In the genomic region with DNA sequence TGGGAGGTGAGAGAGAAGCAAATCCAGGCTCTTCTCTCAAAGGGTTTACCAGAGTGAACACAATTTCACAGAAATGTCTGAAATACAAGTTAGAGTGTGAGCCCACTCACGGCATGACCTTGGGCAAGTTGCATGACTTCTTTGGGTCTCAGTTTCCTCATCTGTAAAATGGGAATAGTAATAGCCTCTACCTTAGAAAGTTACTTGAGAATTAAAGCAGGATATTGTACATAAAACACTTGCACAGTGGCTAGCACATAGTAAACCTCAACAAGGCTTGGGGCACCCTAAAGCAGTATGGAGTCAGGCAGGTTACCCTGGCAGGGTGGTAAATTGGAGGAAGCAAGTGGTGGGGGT, we compare ENCODE assay signal across 13 cellular contexts. TPM values are rescaled to one million over a fixed set of nuclear protein-coding genes. Genes with fewer than 3 reads are reported as not detected.
DNase-seq lines count a peak whose midpoint lies in the region; ATAC-seq and TF ChIP-seq lines count a peak whose summit lies in the region.
"Had no signal": no experiment of that assay in that cellular context is flagged by ENCODE, and none has a peak within 500 bp of the region (broad histone marks: within the 10 kb centered on the region; RNA-seq: fewer than 3 reads in every experiment).

No MANE protein-coding gene starts in this region.

- H3K4me2 ChIP-seq in DND-41 (ENCODE audit: insufficient read depth, low read length) (no peak overlapping the region), H9 (ENCODE audit: insufficient read depth, insufficient read length, low read length) (peak overlapping the region; percentile 10)
- H3K4me2 ChIP-seq: PC-9 had no signal

- no peak overlapping the region for H3K4ac ChIP-seq in H9 (ENCODE audit: low read depth, low read length)

- no peak overlapping the region for H3K14ac ChIP-seq in H9 (ENCODE audit: insufficient read depth, low read length)

- no peak overlapping the region for H3K4me3 Mint-ChIP-seq in H9
- H3K4me3 Mint-ChIP-seq in activated T-helper 17 cell treated with anti-CD3 and anti-CD28 coated beads, Interleukin-2, amount 50 U/mL, for 72 hours: peak overlapping the region; percentile 26
- H3K4me3 Mint-ChIP-seq: CD4-positive, alpha-beta T cell; IgD-negative memory B cell had no signal

- no peaks in the 10 kb centered on the region for H4K20me1 ChIP-seq in DND-41 (ENCODE audit: insufficient read depth, low read length)
- no peaks in the 10 kb centered on the region for H4K20me1 ChIP-seq in H9 (ENCODE audit: control insufficient read depth, insufficient read depth, insufficient read length)

- H3K9ac ChIP-seq in DND-41 (ENCODE audit: low read depth, low read length) (no peak overlapping the region), H9 (ENCODE audit: extremely low read depth, insufficient read length, low read length) (no peak overlapping the region)

- H4K91ac ChIP-seq in H9 (ENCODE audit: insufficient read length, low read depth, low read length): no peak overlapping the region

- no peak for TF ChIP-seq POLR2A in esophagus squamous epithelium (IDR thresholded peaks at IDR 0.05)

- no peak overlapping the region for H3T11ph ChIP-seq in H9 (ENCODE audit: low read length)

- DNase-seq in DND-41 (no peak), H9 (no peak), esophagus squamous epithelium (lab: John Stamatoyannopoulos, UW) (no peak), NCI-H2029 treated with DMSO at 0.1 percent for 48 hours (lab: John Stamatoyannopoulos, UW) (no peak), substantia nigra (lab: John Stamatoyannopoulos, UW) (no peak), NCI-H526 (lab: John Stamatoyannopoulos, UW) (no peak)
- DNase-seq: NCI-H524 treated with DMSO at 0.1 percent for 48 hours, SIG-M5 had no signal

- peaks cover 2% of the 10 kb centered on the region; the same call in 1 of the 2 replicates for H3K27me3 Mint-ChIP-seq in H9 (ENCODE audit: low read depth)
- peaks cover 3% of the 10 kb centered on the region for H3K27me3 Mint-ChIP-seq in activated T-helper 17 cell treated with anti-CD3 and anti-CD28 coated beads, Interleukin-2, amount 50 U/mL, for 72 hours

- peaks cover 7% of the 10 kb centered on the region for H3K4me1 ChIP-seq in DND-41 (ENCODE audit: insufficient read depth, low read length)
- no peaks in the 10 kb centered on the region for H3K4me1 ChIP-seq in H9 (ENCODE audit: insufficient read depth, low read length)
- peaks cover 3 to 22% (median 11%) of the 10 kb centered on the region in 3 donors for H3K4me1 ChIP-seq in esophagus squamous epithelium

- H3K27ac ChIP-seq in DND-41 (ENCODE audit: low read length) (no peak overlapping the region), H9 (ENCODE audit: insufficient read length, low read depth, low read length) (no peak overlapping the region), esophagus squamous epithelium (peak overlapping the region; percentile 58 to 79 (median 72)), substantia nigra (ENCODE audit: low read depth, low read length, poor library complexity, severe bottlenecking) (no peak overlapping the region)
- H3K27ac ChIP-seq: PC-9 had no signal

- no peaks in the 10 kb centered on the region for H3K79me2 ChIP-seq in DND-41 (ENCODE audit: insufficient read depth, low read length)
- no peaks in the 10 kb centered on the region for H3K79me2 ChIP-seq in H9 (ENCODE audit: insufficient read depth, low read length)

- H3K9me3 ChIP-seq in DND-41 (ENCODE audit: insufficient read depth, low read length, severe bottlenecking): no peaks in the 10 kb centered on the region
- H3K9me3 ChIP-seq in H9 (ENCODE audit: control insufficient read depth, low read depth, low read length): no peaks in the 10 kb centered on the region
- H3K9me3 ChIP-seq in esophagus squamous epithelium: no peaks in the 10 kb centered on the region
- H3K9me3 ChIP-seq: MG63 had no signal

- no peak overlapping the region for H3K56ac ChIP-seq in H9 (ENCODE audit: insufficient read length, low read depth, low read length)

- H3K4me3 ChIP-seq in DND-41 (ENCODE audit: low read depth in 1 of 2, low read length in 2 of 2) (no peak overlapping the region), esophagus squamous epithelium (no peak overlapping the region)
- H3K4me3 ChIP-seq: MG63, PC-9 had no signal

- H3K27me3 ChIP-seq in DND-41 (ENCODE audit: insufficient read depth, low read length, poor library complexity): peaks cover 7% of the 10 kb centered on the region
- no peaks in the 10 kb centered on the region for H3K27me3 ChIP-seq in H9 (ENCODE audit: insufficient read depth, low read length)
- no peaks in the 10 kb centered on the region for H3K27me3 ChIP-seq in esophagus squamous epithelium
- H3K27me3 ChIP-seq: MG63 had no signal

- no peaks in the 10 kb centered on the region for H3K79me1 ChIP-seq in H9 (ENCODE audit: insufficient read depth, low read depth, low read length, poor library complexity, severe bottlenecking)

- H2AFZ ChIP-seq in DND-41 (ENCODE audit: low read depth, low read length) (no peak overlapping the region), H9 (ENCODE audit: low read length) (no peak overlapping the region)
- H2AFZ ChIP-seq: PC-9 had no signal

- no peak overlapping the region for H4K5ac ChIP-seq in H9 (ENCODE audit: insufficient read length, low read depth, low read length)

- no peaks in the 10 kb centered on the region for H3K9me3 Mint-ChIP-seq in H9
- no peaks in the 10 kb centered on the region for H3K9me3 Mint-ChIP-seq in activated T-helper 17 cell treated with anti-CD3 and anti-CD28 coated beads, Interleukin-2, amount 50 U/mL, for 72 hours
- H3K9me3 Mint-ChIP-seq: CD4-positive, alpha-beta T cell; IgD-negative memory B cell had no signal

- no peak overlapping the region for H3K23ac ChIP-seq in H9 (ENCODE audit: insufficient read length, low read depth, low read length)

- H2BK12ac ChIP-seq in H9 (ENCODE audit: insufficient read length, low read depth, low read length): no peak overlapping the region

- TF ChIP-seq CTCF in DND-41 (IDR thresholded peaks at IDR 0.05; ENCODE audit: borderline replicate concordance, extremely low read depth, low read length, poor library complexity, severe bottlenecking) (peak; percentile 1), H9 (conservative IDR thresholded peaks at IDR 0.05) (no peak), esophagus squamous epithelium (IDR thresholded peaks at IDR 0.05) (no peak)

- intact Hi-C loops in esophagus squamous epithelium (cut with DNase I): loop anchor here (5.0 kb wide), 1 partner anchor 376 kb away; no protein-coding TSS in a partner anchor

- no peak for ATAC-seq in DND-41 (ENCODE audit: insufficient read depth, low read depth)
- no peak for ATAC-seq in activated T-helper 17 cell treated with anti-CD3 and anti-CD28 coated beads, Interleukin-2, amount 50 U/mL, for 72 hours (replicated peaks)

- H3K4me1 Mint-ChIP-seq in H9: peaks cover 14 to 15% of the 10 kb centered on the region in 2 experiments
- H3K4me1 Mint-ChIP-seq in activated T-helper 17 cell treated with anti-CD3 and anti-CD28 coated beads, Interleukin-2, amount 50 U/mL, for 72 hours: peaks cover 15% of the 10 kb centered on the region

- no peak overlapping the region for H2BK15ac ChIP-seq in H9 (ENCODE audit: low read depth, low read length)

- H3K23me2 ChIP-seq in H9 (ENCODE audit: insufficient read length, low read depth, low read length, poor library complexity, severe bottlenecking): no peaks in the 10 kb centered on the region

- H3K36me3 Mint-ChIP-seq in H9 (ENCODE audit: insufficient read depth in 1 of 3, low read depth in 3 of 3): no peaks in the 10 kb centered on the region
- H3K36me3 Mint-ChIP-seq in activated T-helper 17 cell treated with anti-CD3 and anti-CD28 coated beads, Interleukin-2, amount 50 U/mL, for 72 hours (ENCODE audit: low read depth): no peaks in the 10 kb centered on the region
- H3K36me3 Mint-ChIP-seq: IgD-negative memory B cell had no signal

- H2BK120ac ChIP-seq in H9 (ENCODE audit: low read depth, low read length, poor library complexity, severe bottlenecking): no peak overlapping the region

- no peak overlapping the region for H2BK5ac ChIP-seq in H9 (ENCODE audit: insufficient read length, low read length)

- no peak overlapping the region for H4K8ac ChIP-seq in H9 (replicated peaks; ENCODE audit: insufficient read length, low read depth, low read length)

- H3K18ac ChIP-seq in H9 (ENCODE audit: insufficient read length, low read depth, low read length): no peak overlapping the region

- no peaks in the 10 kb centered on the region for H3K36me3 ChIP-seq in DND-41 (ENCODE audit: insufficient read depth, low read length)
- H3K36me3 ChIP-seq in esophagus squamous epithelium: no peaks in the 10 kb centered on the region
- H3K36me3 ChIP-seq: MG63 had no signal

- no peak overlapping the region for H2AK5ac ChIP-seq in H9 (ENCODE audit: insufficient read length, low read length)

- no CpG with 5 or more reads among the region's 1 CpG for WGBS in H9 (ENCODE audit: extremely low coverage, insufficient read length, low lambda C conversion rate)
- WGBS in esophagus squamous epithelium, 2 donors: 43 to 50% methylated on average over 1 of the region's 1 CpG

- no peak overlapping the region for H3K27ac Mint-ChIP-seq in H9
- H3K27ac Mint-ChIP-seq in activated T-helper 17 cell treated with anti-CD3 and anti-CD28 coated beads, Interleukin-2, amount 50 U/mL, for 72 hours: no peak overlapping the region
- H3K27ac Mint-ChIP-seq: CD4-positive, alpha-beta T cell had no signal

- H2BK20ac ChIP-seq in H9 (ENCODE audit: low read depth, low read length, poor library complexity, severe bottlenecking): no peak overlapping the region

RNA-seq across cellular contexts. Expression of a gene that starts 13.2 kb away (rescaled TPM):
- 0.07 and 0.09 TPM in 2 replicates for total RNA-seq in H9 (2021)
- total RNA-seq in activated T-helper 17 cell treated with anti-CD3 and anti-CD28 coated beads, Interleukin-2, amount 50 U/mL, for 72 hours: under 1 TPM; 0.09 to 0.21 TPM
- total RNA-seq in esophagus squamous epithelium: 10 to 100 TPM in 3 of 4 donors, 1 to 10 TPM in 1; 8.1 to 21.8 (median 14.9) TPM

RNA-seq across cellular contexts. Expression of a gene that starts 24.8 kb away (rescaled TPM):
- total RNA-seq in H9 (2021): 32.9 and 38.4 TPM in 2 replicates
- total RNA-seq in activated T-helper 17 cell treated with anti-CD3 and anti-CD28 coated beads, Interleukin-2, amount 50 U/mL, for 72 hours: 10 to 100 TPM; 71.9 to 74.1 TPM
- 100 to 1,000 TPM in 1 of 4 donors, 10 to 100 TPM in 3; 67.5 to 107 (median 73.1) TPM for total RNA-seq in esophagus squamous epithelium

RNA-seq across cellular contexts. Expression of a gene that starts 27.9 kb away (rescaled TPM):
- total RNA-seq in H9 (2021) (2,434 and 2,435 TPM in 2 replicates), esophagus squamous epithelium (1,000 to 10,000 TPM; 3,032 to 5,420 (median 3,306) TPM)
- total RNA-seq in activated T-helper 17 cell treated with anti-CD3 and anti-CD28 coated beads, Interleukin-2, amount 50 U/mL, for 72 hours: 1,000 to 10,000 TPM; 2,606 to 3,397 TPM

Comparison
In these comparisons a context has a peak if more than half of its experiments do, and no peak if none do; other contexts are left out.
1. H3K27ac ChIP-seq: peak in esophagus squamous epithelium (4 of 4); none in DND-41 (single experiment), H9 (single experiment) and substantia nigra (single experiment).